ENCODE assay signal across 1 cellular context in genomic region chr20:62875419-62876355, GRCh38.
TF ChIP-seq lines count a peak whose summit lies in the region.

No MANE protein-coding gene starts in this region.

TF ChIP-seq in K562, 482 proteins besides CTCF, POLR2A, EP300 and RAD21 (continued from another document and continues in another):
- TF ChIP-seq ZNF592 (IDR thresholded peaks at IDR 0.05): peak; percentile 65; the same call in 1 of the 2 replicates
- TF ChIP-seq SMAD2 (IDR thresholded peaks at IDR 0.05; ENCODE audit: low read depth, low read length): no peak
- TF ChIP-seq FOXJ3 (CRISPR knock-in tag; IDR thresholded peaks at IDR 0.05): no peak
- TF ChIP-seq CBX3 (IDR thresholded peaks at IDR 0.05; ENCODE audit: borderline replicate concordance in 1 of 2, low read length in 2 of 2): peak in 1 of 2 experiments; percentile 66; a peak in 1 of 3 replicates
- peak; percentile 70 for TF ChIP-seq PKNOX1 (IDR thresholded peaks at IDR 0.05)
- TF ChIP-seq CBFA2T3 (IDR thresholded peaks at IDR 0.05): peak; percentile 36; the same call in 1 of the 2 replicates
- TF ChIP-seq MTA3 (IDR thresholded peaks at IDR 0.05; ENCODE audit: borderline replicate concordance): peak; percentile 69
- TF ChIP-seq CBX2 (IDR thresholded peaks at IDR 0.05; ENCODE audit: insufficient read depth, low read length, poor library complexity, severe bottlenecking): no peak
- TF ChIP-seq ZBTB11 (CRISPR knock-in tag; IDR thresholded peaks at IDR 0.05): peak in 1 of 3 experiments; percentile 19; a peak in 1 of 6 replicates
- peak; percentile 29 for TF ChIP-seq KDM5B (IDR thresholded peaks at IDR 0.05; ENCODE audit: insufficient replicate concordance, low read depth, low read length)
- TF ChIP-seq DPF2 (IDR thresholded peaks at IDR 0.05): 0 out of 2 replicates have a peak, but pooled peaks have one; percentile 11
- peak; percentile 76 for TF ChIP-seq RAD51 (IDR thresholded peaks at IDR 0.05; ENCODE audit: borderline replicate concordance, low read depth)
- TF ChIP-seq NR4A1 (CRISPR knock-in tag; IDR thresholded peaks at IDR 0.05): no peak
- 0 out of 2 replicates have a peak, but pooled peaks have one; percentile 35 for TF ChIP-seq NR4A1 (tag; IDR thresholded peaks at IDR 0.05)
- peak; percentile 53; the same call in 1 of the 2 replicates for TF ChIP-seq BHLHE40 (IDR thresholded peaks at IDR 0.05; ENCODE audit: low read length)
- TF ChIP-seq PATZ1 (CRISPR knock-in tag; IDR thresholded peaks at IDR 0.05; ENCODE audit: borderline replicate concordance): no peak
- TF ChIP-seq JUN (IDR thresholded peaks at IDR 0.05; ENCODE audit: borderline replicate concordance, low read depth, low read length): peak; percentile 37; the same call in 1 of the 2 replicates
- no peak for TF ChIP-seq JUN (CRISPR knock-in tag; IDR thresholded peaks at IDR 0.05; ENCODE audit: borderline replicate concordance)
- TF ChIP-seq ZBTB2 (IDR thresholded peaks at IDR 0.05): peak; percentile 27; the same call in 1 of the 2 replicates
- TF ChIP-seq E2F8 (IDR thresholded peaks at IDR 0.05; ENCODE audit: low read depth, partially characterized antibody): peak; percentile 85
- TF ChIP-seq ZNF197 (CRISPR knock-in tag; IDR thresholded peaks at IDR 0.05; ENCODE audit: low read depth): no peak
- peak in 1 of 2 experiments; percentile 59 for TF ChIP-seq MAZ (CRISPR knock-in tag; conservative IDR thresholded peaks at IDR 0.05 in 1 of 2, IDR thresholded peaks at IDR 0.05 in 1 of 2)
- TF ChIP-seq CBFA2T2 (conservative IDR thresholded peaks at IDR 0.05): peak; percentile 26; the same call in 1 of the 2 replicates
- TF ChIP-seq ELF2 (CRISPR knock-in tag; IDR thresholded peaks at IDR 0.05): no peak
- TF ChIP-seq HDAC1 (IDR thresholded peaks at IDR 0.05): 0 out of 4 replicates have a peak, but pooled peaks of 1 of the 2 experiments have one; percentile 34
- TF ChIP-seq RCOR1 (IDR thresholded peaks at IDR 0.05; ENCODE audit: borderline replicate concordance in 1 of 2, low read depth in 2 of 2, low read length in 2 of 2): peak in 1 of 2 experiments; percentile 64; a peak in 2 of 4 replicates
- TF ChIP-seq TEAD1 (CRISPR knock-in tag; IDR thresholded peaks at IDR 0.05): peak in 1 of 2 experiments; percentile 45; a peak in 1 of 4 replicates
- peak; percentile 26; the same call in 1 of the 2 replicates for TF ChIP-seq EP400 (IDR thresholded peaks at IDR 0.05)
- TF ChIP-seq NR2C2 (CRISPR knock-in tag; IDR thresholded peaks at IDR 0.05): no peak
- TF ChIP-seq NR2C2 (tag; IDR thresholded peaks at IDR 0.05): no peak
- peak; percentile 26 for TF ChIP-seq SMAD1 (IDR thresholded peaks at IDR 0.05; ENCODE audit: low read depth, low read length, partially characterized antibody)
- TF ChIP-seq ARNT (IDR thresholded peaks at IDR 0.05): peak in 1 of 2 experiments; percentile 85; a peak in 2 of 4 replicates
- TF ChIP-seq ZKSCAN1 (IDR thresholded peaks at IDR 0.05; ENCODE audit: low read depth, low read length): 0 out of 2 replicates have a peak, but pooled peaks have one; percentile 40
- peak; percentile 21 to 38; a peak in 1 of 4 replicates for TF ChIP-seq UBTF (IDR thresholded peaks at IDR 0.05; ENCODE audit: borderline replicate concordance in 1 of 2, low read depth in 2 of 2, low read length in 2 of 2)
- TF ChIP-seq ZSCAN32 (CRISPR knock-in tag; IDR thresholded peaks at IDR 0.05): no peak
- peak; percentile 90; the same call in 1 of the 2 replicates for TF ChIP-seq RB1 (IDR thresholded peaks at IDR 0.05; ENCODE audit: low read depth)
- no peak for TF ChIP-seq FOXA3 (CRISPR knock-in tag; conservative IDR thresholded peaks at IDR 0.05 in 1 of 2, IDR thresholded peaks at IDR 0.05 in 1 of 2)
- TF ChIP-seq ID3 (CRISPR knock-in tag; IDR thresholded peaks at IDR 0.05): no peak
- TF ChIP-seq ID3 (tag; IDR thresholded peaks at IDR 0.05): no peak
- no peak for TF ChIP-seq HMBOX1 (IDR thresholded peaks at IDR 0.05)
- TF ChIP-seq CREM (IDR thresholded peaks at IDR 0.05; ENCODE audit: low read depth): peak; percentile 68
- TF ChIP-seq NUFIP1 (IDR thresholded peaks at IDR 0.05; ENCODE audit: partially characterized antibody): no peak
- peak; percentile 93 for TF ChIP-seq ZNF384 (IDR thresholded peaks at IDR 0.05; ENCODE audit: low read depth, low read length)
- no peak for TF ChIP-seq BCL6 (CRISPR knock-in tag; IDR thresholded peaks at IDR 0.05)
